ENCODE assay signal across 1 cellular context in genomic region chr19:50383852-50384684, GRCh38.
A peak's percentile ranks its signal among the peaks of the same experiment; 100 is the strongest.
TF ChIP-seq lines count a peak whose summit lies in the region.

TSS of gene POLD1 (plus strand) at chr19:50384347. CDS start at chr19:50398852, 14,505 bp downstream.

TF ChIP-seq in GM12878, 131 proteins besides CTCF, POLR2A, EP300 and RAD21 (continued from another document and continues in another):
- no peak for TF ChIP-seq CEBPZ (IDR thresholded peaks at IDR 0.05; ENCODE audit: low read depth, low read length)
- TF ChIP-seq SMAD1 (IDR thresholded peaks at IDR 0.05; ENCODE audit: low read depth, partially characterized antibody), result no peak
- TF ChIP-seq ZNF622 (IDR thresholded peaks at IDR 0.05), result no peak
- TF ChIP-seq NR2F1 (conservative IDR thresholded peaks at IDR 0.05), result peak; percentile 97
- TF ChIP-seq HDGF (IDR thresholded peaks at IDR 0.05), result peak; percentile 99
- TF ChIP-seq SPI1 (IDR thresholded peaks at IDR 0.05; ENCODE audit: borderline replicate concordance, insufficient read depth, low read depth, low read length), result no peak
- TF ChIP-seq PBX3 (IDR thresholded peaks at IDR 0.05; ENCODE audit: insufficient replicate concordance, low read depth, low read length), result no peak
- TF ChIP-seq NKRF (conservative IDR thresholded peaks at IDR 0.05), result peak; percentile 49; the same call in 1 of the 2 replicates
- TF ChIP-seq MTA2 (IDR thresholded peaks at IDR 0.05; ENCODE audit: low read depth), result peak; percentile 57; the same call in 1 of the 2 replicates
- no peak for TF ChIP-seq YBX1 (IDR thresholded peaks at IDR 0.05)
- no peak for TF ChIP-seq RCOR1 (conservative IDR thresholded peaks at IDR 0.05; ENCODE audit: low read depth, low read length)
- no peak for TF ChIP-seq JUNB (IDR thresholded peaks at IDR 0.05)
- no peak for TF ChIP-seq BRCA1 (IDR thresholded peaks at IDR 0.05; ENCODE audit: low read depth, low read length)
- no peak for TF ChIP-seq HSF1 (IDR thresholded peaks at IDR 0.05; ENCODE audit: low read depth, low read length)
- no peak for TF ChIP-seq CHD1 (IDR thresholded peaks at IDR 0.05; ENCODE audit: low read depth, low read length)
- TF ChIP-seq SMARCA5 (IDR thresholded peaks at IDR 0.05), result 0 out of 2 replicates have a peak, but pooled peaks have one; percentile 47
- peak; percentile 67 for TF ChIP-seq NRF1 (conservative IDR thresholded peaks at IDR 0.05; ENCODE audit: low read depth, low read length)
- TF ChIP-seq PKNOX1 (IDR thresholded peaks at IDR 0.05), result peak; percentile 36; the same call in 1 of the 2 replicates
- TF ChIP-seq FOS (IDR thresholded peaks at IDR 0.05; ENCODE audit: borderline replicate concordance, extremely low read depth, insufficient read length), result no peak
- no peak for TF ChIP-seq IRF3 (IDR thresholded peaks at IDR 0.05)
- TF ChIP-seq ZBTB33 (IDR thresholded peaks at IDR 0.05), result no peak
- TF ChIP-seq NR2C2 (IDR thresholded peaks at IDR 0.05; ENCODE audit: borderline replicate concordance, control insufficient read depth, insufficient read length, low read depth), result peak; percentile 47
- no peak for TF ChIP-seq YY1 (IDR thresholded peaks at IDR 0.05; ENCODE audit: low read depth, low read length)
- peak; percentile 88 for TF ChIP-seq POLR2AphosphoS2 (IDR thresholded peaks at IDR 0.05; ENCODE audit: low read depth, low read length)
- TF ChIP-seq SP1 (IDR thresholded peaks at IDR 0.05; ENCODE audit: low read depth, low read length), result peak; percentile 22
- peak; percentile 97; the same call in 1 of the 2 replicates for TF ChIP-seq RB1 (IDR thresholded peaks at IDR 0.05; ENCODE audit: borderline replicate concordance)
- no peak for TF ChIP-seq SUPT20H (IDR thresholded peaks at IDR 0.05; ENCODE audit: borderline replicate concordance, control insufficient read depth, low read depth, low read length)
- TF ChIP-seq BCL3 (IDR thresholded peaks at IDR 0.05; ENCODE audit: borderline replicate concordance, insufficient read depth, low read depth, low read length, poor library complexity, severe bottlenecking), result peak; percentile 22
- no peak for TF ChIP-seq ZNF384 (IDR thresholded peaks at IDR 0.05; ENCODE audit: borderline replicate concordance, low read depth, low read length)
- no peak for TF ChIP-seq SKIL (IDR thresholded peaks at IDR 0.05; ENCODE audit: low read depth, poor library complexity, severe bottlenecking)
- TF ChIP-seq TARDBP (IDR thresholded peaks at IDR 0.05; ENCODE audit: borderline replicate concordance), result no peak
- TF ChIP-seq FOXM1 (IDR thresholded peaks at IDR 0.05; ENCODE audit: low read depth, low read length), result no peak
- TF ChIP-seq DPF2 (IDR thresholded peaks at IDR 0.05), result peak; percentile 46; the same call in 1 of the 2 replicates
- TF ChIP-seq RUNX3 (IDR thresholded peaks at IDR 0.05; ENCODE audit: low read length), result no peak; the same call in 1 of the 2 replicates
- TF ChIP-seq ZNF217 (IDR thresholded peaks at IDR 0.05), result no peak
- TF ChIP-seq CHD4 (IDR thresholded peaks at IDR 0.05), result no peak
- TF ChIP-seq E2F4 (IDR thresholded peaks at IDR 0.05; ENCODE audit: low read depth, low read length), result peak; percentile 92
- TF ChIP-seq SREBF1 (IDR thresholded peaks at IDR 0.05; ENCODE audit: low read length), result no peak
- no peak for TF ChIP-seq REST (IDR thresholded peaks at IDR 0.05; ENCODE audit: low read depth, low read length)
